In the genomic region with DNA sequence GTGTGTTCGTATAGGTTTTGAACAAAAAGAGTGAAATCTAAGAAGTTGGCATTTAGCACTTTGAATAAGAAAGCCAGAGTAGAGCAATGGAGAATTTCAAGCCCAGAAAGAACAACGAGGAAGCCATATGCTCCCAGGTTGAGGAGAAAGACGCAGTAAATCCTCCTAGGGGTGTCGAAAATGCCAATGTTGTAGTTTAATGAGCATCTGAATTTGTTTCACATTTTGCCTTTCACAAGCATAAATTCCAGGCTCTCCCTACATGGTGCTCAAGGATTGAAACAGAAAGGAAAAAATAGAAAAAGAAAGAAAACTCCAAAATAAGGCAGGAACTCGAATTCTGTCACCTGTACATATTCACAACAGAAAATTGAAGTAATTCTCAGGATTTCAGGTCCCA, we compare ENCODE assay signal across 14 cellular contexts.
"Had no signal": no experiment of that assay in that cellular context is flagged by ENCODE, and none has a peak within 500 bp of the region (broad histone marks: within the 10 kb centered on the region; RNA-seq: fewer than 3 reads in every experiment).

No MANE protein-coding gene starts in this region.

- H3K4me3 ChIP-seq: ovary, spleen had no signal

- H3K36me3 ChIP-seq: ovary, spleen had no signal

- H3K27me3 Mint-ChIP-seq: activated naive CD8-positive, alpha-beta T cell treated with anti-CD3 and anti-CD28 coated beads, Interleukin-2, amount 10 ng/mL, durations not matched to agents 7 days and 5 days; memory B cell; naive thymus-derived CD4-positive, alpha-beta T cell; stimulated activated naive B cell treated with anti-CD40 and anti-IgM and Interleukin-4, amounts not matched to agents 10 μg/mL and 1 μg/mL and 100 μg/mL, for 72 hours had no signal

- ATAC-seq: naive thymus-derived CD4-positive, alpha-beta T cell; sciatic nerve; stimulated activated naive B cell treated with anti-CD40 and anti-IgM and Interleukin-4, amounts not matched to agents 10 μg/mL and 1 μg/mL and 100 μg/mL, for 72 hours had no signal

- H3K4me3 Mint-ChIP-seq: activated naive CD8-positive, alpha-beta T cell treated with anti-CD3 and anti-CD28 coated beads, Interleukin-2, amount 10 ng/mL, durations not matched to agents 7 days and 5 days; endodermal cell; memory B cell; naive thymus-derived CD4-positive, alpha-beta T cell; stimulated activated naive B cell treated with anti-CD40 and anti-IgM and Interleukin-4, amounts not matched to agents 10 μg/mL and 1 μg/mL and 100 μg/mL, for 72 hours had no signal

- H3K27ac ChIP-seq: epithelial cell of prostate had no signal

- DNase-seq: activated CD4-positive, alpha-beta T cell treated with anti-CD3 and anti-CD28 coated beads, Interleukin-2, amount 50 U/mL, for 4 hours; activated naive CD4-positive, alpha-beta T cell treated with Interleukin-2 at 50 U/mL for 16 hours; activated naive CD8-positive, alpha-beta T cell treated with anti-CD3 and anti-CD28 coated beads, Interleukin-2, amount 10 ng/mL, durations not matched to agents 7 days and 5 days; amygdala; endodermal cell; head of caudate nucleus; naive thymus-derived CD4-positive, alpha-beta T cell; ovary; spleen; stimulated activated CD4-positive, alpha-beta T cell treated with anti-CD3 and anti-CD28 coated beads, Interleukin-4, amount 100 ng/mL, for 4 hours; stimulated activated naive B cell treated with anti-CD40 and anti-IgM and Interleukin-4, amounts not matched to agents 10 μg/mL and 1 μg/mL and 100 μg/mL, for 72 hours had no signal

- H3K27me3 ChIP-seq: ovary, spleen had no signal

- H3K9me3 Mint-ChIP-seq: endodermal cell; memory B cell; stimulated activated naive B cell treated with anti-CD40 and anti-IgM and Interleukin-4, amounts not matched to agents 10 μg/mL and 1 μg/mL and 100 μg/mL, for 72 hours had no signal

- H3K36me3 Mint-ChIP-seq: memory B cell; stimulated activated naive B cell treated with anti-CD40 and anti-IgM and Interleukin-4, amounts not matched to agents 10 μg/mL and 1 μg/mL and 100 μg/mL, for 72 hours had no signal

- H3K27ac Mint-ChIP-seq: activated naive CD8-positive, alpha-beta T cell treated with anti-CD3 and anti-CD28 coated beads, Interleukin-2, amount 10 ng/mL, durations not matched to agents 7 days and 5 days; endodermal cell; memory B cell; stimulated activated naive B cell treated with anti-CD40 and anti-IgM and Interleukin-4, amounts not matched to agents 10 μg/mL and 1 μg/mL and 100 μg/mL, for 72 hours had no signal

- H3K9me3 ChIP-seq: ovary, spleen had no signal
